Comparison of ENCODE assay signal across 11 cellular contexts in genomic region chr6:119116712-119117281, GRCh38. TPM values are rescaled to one million over a fixed set of nuclear protein-coding genes. Genes with fewer than 3 reads are reported as not detected.
A peak's percentile ranks its signal among the peaks of the same experiment; 100 is the strongest.
DNase-seq lines count a peak whose midpoint lies in the region; ATAC-seq and TF ChIP-seq lines count a peak whose summit lies in the region.
"Had no signal": no experiment of that assay in that cellular context is flagged by ENCODE, and none has a peak within 500 bp of the region (broad histone marks: within the 10 kb centered on the region; RNA-seq: fewer than 3 reads in every experiment).

No MANE protein-coding gene starts in this region.

- H2AFZ ChIP-seq in KMS-11 (ENCODE audit: low read depth) = no peak overlapping the region

- no peak overlapping the region for H3K27ac Mint-ChIP-seq in osteocyte (ENCODE audit: unreplicated experiment)
- H3K27ac Mint-ChIP-seq: T-helper 2 cell treated with Interferon-gamma antibody and Interleukin-4, amounts not matched to agents 5 μg/mL and 100 μg/mL, for 36 hours had no signal

- H3K4me3 Mint-ChIP-seq in osteocyte (ENCODE audit: unreplicated experiment) = no peak overlapping the region
- H3K4me3 Mint-ChIP-seq: T-helper 2 cell treated with Interferon-gamma antibody and Interleukin-4, amounts not matched to agents 5 μg/mL and 100 μg/mL, for 36 hours had no signal

- no peak for ATAC-seq in GM18519 (IDR thresholded peaks at IDR 0.05; ENCODE audit: low FRiP score, unreplicated experiment)

- H3K4me2 ChIP-seq in KMS-11 = no peak overlapping the region

- no peak overlapping the region for H3K27ac ChIP-seq in KMS-11
- H3K27ac ChIP-seq: testis had no signal

- H3K79me2 ChIP-seq in KMS-11 (ENCODE audit: insufficient read depth, low read depth) = no peaks in the 10 kb centered on the region

- no peak overlapping the region for H3K4me3 ChIP-seq in KMS-11 (IDR thresholded peaks at IDR 0.05; ENCODE audit: insufficient read depth, low read depth, low read length)
- no peak overlapping the region for H3K4me3 ChIP-seq in choroid plexus epithelial cell (ENCODE audit: low read depth, low read length)
- H3K4me3 ChIP-seq: testis had no signal

- no peaks in the 10 kb centered on the region for H3K9me3 Mint-ChIP-seq in osteocyte (ENCODE audit: unreplicated experiment)
- H3K9me3 Mint-ChIP-seq: T-helper 2 cell treated with Interferon-gamma antibody and Interleukin-4, amounts not matched to agents 5 μg/mL and 100 μg/mL, for 36 hours had no signal

- no peaks in the 10 kb centered on the region for H3K36me3 ChIP-seq in KMS-11 (ENCODE audit: insufficient read depth)

- peaks cover 23% of the 10 kb centered on the region for H3K27me3 Mint-ChIP-seq in osteocyte (ENCODE audit: unreplicated experiment)

- no peaks in the 10 kb centered on the region for H3K4me1 ChIP-seq in KMS-11 (ENCODE audit: low read depth, poor library complexity, severe bottlenecking)
- H3K4me1 ChIP-seq: testis had no signal

- peaks cover 7% of the 10 kb centered on the region for H3K4me1 Mint-ChIP-seq in osteocyte (ENCODE audit: unreplicated experiment)

- H3K27me3 ChIP-seq in KMS-11 (ENCODE audit: insufficient read depth, low read depth) = no peaks in the 10 kb centered on the region
- H3K27me3 ChIP-seq: testis had no signal

- TF ChIP-seq CTCF in KMS-11 (conservative IDR thresholded peaks at IDR 0.05; ENCODE audit: low read depth, low read length) = peak; percentile 26; the same call in 1 of the 2 replicates
- TF ChIP-seq CTCF in choroid plexus epithelial cell (conservative IDR thresholded peaks at IDR 0.05; ENCODE audit: low read depth, low read length) = peak; percentile 39
- peak; percentile 18 for TF ChIP-seq CTCF in osteocyte (IDR thresholded peaks at IDR 0.05)

- H3K36me3 Mint-ChIP-seq in osteocyte (ENCODE audit: unreplicated experiment) = no peaks in the 10 kb centered on the region

- DNase-seq in NCI-H82 (lab: John Stamatoyannopoulos, UW) = peak; percentile 16
- DNase-seq in NCI-H82 treated with DMSO at 0.1 percent for 48 hours (lab: John Stamatoyannopoulos, UW; ENCODE audit: unreplicated experiment) = no peak
- no peak for DNase-seq in choroid plexus epithelial cell (ENCODE audit: low read depth)
- DNase-seq in osteocyte (ENCODE audit: extremely low spot score, unreplicated experiment) = no peak
- no peak for DNase-seq in inferior parietal cortex (ENCODE audit: extremely low spot score)
- DNase-seq in EL = no peak
- DNase-seq: NCI-H2081 treated with DMSO at 0.1 percent for 48 hours, testis had no signal

- no peaks in the 10 kb centered on the region for H4K20me1 ChIP-seq in KMS-11 (ENCODE audit: insufficient read depth)

- no peak overlapping the region for H3K9ac ChIP-seq in KMS-11

RNA-seq across cellular contexts. Expression of gene FAM184A, which starts 38.3 kb away (rescaled TPM):
- total RNA-seq in osteocyte = 0.50 and 0.59 TPM in 2 replicates
